In the genomic region with DNA sequence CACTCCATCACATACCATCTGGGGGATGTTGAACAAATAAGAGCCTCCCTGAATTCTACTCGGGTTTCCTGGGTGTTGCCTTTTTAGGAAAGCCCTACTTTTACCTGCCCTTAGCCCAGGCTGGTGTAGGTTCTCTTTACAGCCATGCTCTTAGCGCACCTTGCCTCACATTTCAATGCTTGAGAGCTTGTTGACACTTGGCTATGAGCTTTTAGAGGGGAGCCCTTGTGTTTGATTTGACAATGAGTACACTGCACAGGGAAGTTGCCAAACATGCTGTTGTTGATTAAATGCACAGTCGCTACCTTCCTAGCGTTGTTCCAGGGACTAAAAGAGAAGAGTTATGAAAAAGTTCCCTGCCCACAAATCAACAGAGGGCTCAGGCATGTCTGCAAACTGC, we compare ENCODE assay signal across 1 cellular context.
A peak's percentile ranks its signal among the peaks of the same experiment; 100 is the strongest.
TF ChIP-seq lines count a peak whose summit lies in the region.

No MANE protein-coding gene starts in this region.

TF ChIP-seq in HepG2, 621 proteins besides CTCF, POLR2A, EP300 and RAD21 (continued from another document):
- TF ChIP-seq POGZ (CRISPR knock-in tag; IDR thresholded peaks at IDR 0.05) (no peak), ZNF670 (CRISPR knock-in tag; IDR thresholded peaks at IDR 0.05; ENCODE audit: borderline replicate concordance) (no peak), ELK4 (CRISPR knock-in tag; IDR thresholded peaks at IDR 0.05; ENCODE audit: borderline replicate concordance) (no peak), RBM39 (IDR thresholded peaks at IDR 0.05; ENCODE audit: low read depth, low read length, poor library complexity, severe bottlenecking) (no peak), GLI4 (CRISPR knock-in tag; IDR thresholded peaks at IDR 0.05; ENCODE audit: borderline replicate concordance) (no peak), FOXJ3 (CRISPR knock-in tag; IDR thresholded peaks at IDR 0.05; ENCODE audit: borderline replicate concordance) (0 out of 2 replicates have a peak, but pooled peaks have one; percentile 25), ZNF609 (CRISPR knock-in tag; IDR thresholded peaks at IDR 0.05; ENCODE audit: borderline replicate concordance) (peak; percentile 50; the same call in 1 of the 2 replicates), GMEB1 (CRISPR knock-in tag; IDR thresholded peaks at IDR 0.05; ENCODE audit: borderline replicate concordance) (no peak), FOXA3 (CRISPR knock-in tag; IDR thresholded peaks at IDR 0.05) (peak; percentile 82), ZNF589 (CRISPR knock-in tag; conservative IDR thresholded peaks at IDR 0.05) (no peak), POLR2AphosphoS2 (IDR thresholded peaks at IDR 0.05; ENCODE audit: low read depth, low read length) (no peak), ATAD3A (CRISPR knock-in tag; IDR thresholded peaks at IDR 0.05) (no peak), SMAD1 (CRISPR knock-in tag; IDR thresholded peaks at IDR 0.05; ENCODE audit: borderline replicate concordance, low read depth) (no peak)
- TF ChIP-seq, protein P1, sequence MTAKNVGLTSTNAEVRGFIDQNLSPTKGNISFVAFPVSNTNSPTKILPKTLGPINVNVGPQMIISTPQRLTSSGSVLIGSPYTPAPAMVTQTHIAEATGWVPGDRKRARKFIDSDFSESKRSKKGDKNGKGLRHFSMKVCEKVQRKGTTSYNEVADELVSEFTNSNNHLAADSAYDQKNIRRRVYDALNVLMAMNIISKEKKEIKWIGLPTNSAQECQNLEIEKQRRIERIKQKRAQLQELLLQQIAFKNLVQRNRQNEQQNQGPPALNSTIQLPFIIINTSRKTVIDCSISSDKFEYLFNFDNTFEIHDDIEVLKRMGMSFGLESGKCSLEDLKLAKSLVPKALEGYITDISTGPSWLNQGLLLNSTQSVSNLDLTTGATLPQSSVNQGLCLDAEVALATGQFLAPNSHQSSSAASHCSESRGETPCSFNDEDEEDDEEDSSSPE (CRISPR knock-in tag; IDR thresholded peaks at IDR 0.05), result no peak
- TF ChIP-seq, protein P2, sequence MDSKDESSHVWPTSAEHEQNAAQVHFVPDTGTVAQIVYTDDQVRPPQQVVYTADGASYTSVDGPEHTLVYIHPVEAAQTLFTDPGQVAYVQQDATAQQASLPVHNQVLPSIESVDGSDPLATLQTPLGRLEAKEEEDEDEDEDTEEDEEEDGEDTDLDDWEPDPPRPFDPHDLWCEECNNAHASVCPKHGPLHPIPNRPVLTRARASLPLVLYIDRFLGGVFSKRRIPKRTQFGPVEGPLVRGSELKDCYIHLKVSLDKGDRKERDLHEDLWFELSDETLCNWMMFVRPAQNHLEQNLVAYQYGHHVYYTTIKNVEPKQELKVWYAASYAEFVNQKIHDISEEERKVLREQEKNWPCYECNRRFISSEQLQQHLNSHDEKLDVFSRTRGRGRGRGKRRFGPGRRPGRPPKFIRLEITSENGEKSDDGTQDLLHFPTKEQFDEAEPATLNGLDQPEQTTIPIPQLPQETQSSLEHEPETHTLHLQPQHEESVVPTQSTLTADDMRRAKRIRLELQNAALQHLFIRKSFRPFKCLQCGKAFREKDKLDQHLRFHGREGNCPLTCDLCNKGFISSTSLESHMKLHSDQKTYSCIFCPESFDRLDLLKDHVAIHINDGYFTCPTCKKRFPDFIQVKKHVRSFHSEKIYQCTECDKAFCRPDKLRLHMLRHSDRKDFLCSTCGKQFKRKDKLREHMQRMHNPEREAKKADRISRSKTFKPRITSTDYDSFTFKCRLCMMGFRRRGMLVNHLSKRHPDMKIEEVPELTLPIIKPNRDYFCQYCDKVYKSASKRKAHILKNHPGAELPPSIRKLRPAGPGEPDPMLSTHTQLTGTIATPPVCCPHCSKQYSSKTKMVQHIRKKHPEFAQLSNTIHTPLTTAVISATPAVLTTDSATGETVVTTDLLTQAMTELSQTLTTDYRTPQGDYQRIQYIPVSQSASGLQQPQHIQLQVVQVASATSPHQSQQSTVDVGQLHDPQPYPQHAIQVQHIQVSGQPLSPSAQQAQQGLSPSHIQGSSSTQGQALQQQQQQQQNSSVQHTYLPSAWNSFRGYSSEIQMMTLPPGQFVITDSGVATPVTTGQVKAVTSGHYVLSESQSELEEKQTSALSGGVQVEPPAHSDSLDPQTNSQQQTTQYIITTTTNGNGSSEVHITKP (CRISPR knock-in tag; IDR thresholded peaks at IDR 0.05; ENCODE audit: low read depth), result no peak
TF ChIP-seq in HepG2: peak in this region for 24.
